8 cellular contexts compared by ENCODE assay signal in the genomic region with DNA sequence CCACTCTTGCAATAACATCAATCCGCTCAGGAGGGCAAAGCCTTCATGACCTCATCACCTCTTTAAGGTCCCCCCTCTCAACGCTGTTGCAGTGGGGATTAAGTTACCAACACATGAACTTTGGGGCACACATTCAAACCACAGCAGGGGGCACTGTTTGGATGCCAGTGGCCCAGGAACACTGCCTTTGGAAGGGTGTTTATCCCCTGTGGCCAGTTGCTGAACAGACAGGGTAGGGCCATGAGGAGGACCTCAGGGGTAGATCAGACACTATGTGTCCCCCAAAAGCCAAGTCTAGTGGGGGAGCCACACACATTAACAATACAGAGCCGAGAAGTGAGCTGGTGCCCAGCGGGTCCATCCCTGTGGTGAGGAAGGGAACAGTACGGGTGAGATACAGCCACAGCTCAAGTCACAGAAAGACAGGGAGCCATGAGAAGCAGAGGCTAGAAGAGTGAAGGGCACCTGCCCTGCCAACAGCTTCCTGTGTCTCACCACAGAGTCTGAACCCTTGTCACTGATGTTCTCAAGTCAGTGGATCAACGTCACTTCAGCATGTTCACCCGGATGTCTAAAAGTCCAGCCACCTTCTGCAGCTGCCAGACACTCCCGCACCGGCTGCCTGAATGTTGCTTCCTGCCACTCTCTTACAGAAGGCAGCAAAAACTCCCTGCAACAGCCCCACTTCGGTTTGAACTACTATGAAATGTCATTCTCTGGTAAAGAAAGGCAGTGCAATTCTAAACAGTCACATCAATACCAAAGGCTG. TPM values are rescaled to one million over a fixed set of nuclear protein-coding genes. Genes with fewer than 3 reads are reported as not detected.
DNase-seq lines count a peak whose midpoint lies in the region; TF ChIP-seq lines count a peak whose summit lies in the region.

No MANE protein-coding gene starts in this region.

- WGBS in H9 (ENCODE audit: extremely low coverage, insufficient read length, low lambda C conversion rate): no CpG with 5 or more reads among the region's 10 CpGs

- no peaks in the 10 kb centered on the region for H4K20me1 ChIP-seq in H9 (ENCODE audit: control insufficient read depth, insufficient read depth, insufficient read length)

- H4K5ac ChIP-seq in H9 (ENCODE audit: insufficient read length, low read depth, low read length): no peak overlapping the region

- no peaks in the 10 kb centered on the region for H3K23me2 ChIP-seq in H9 (ENCODE audit: insufficient read length, low read depth, low read length, poor library complexity, severe bottlenecking)

- no peaks in the 10 kb centered on the region for H3K9me3 Mint-ChIP-seq in H9

- no peak overlapping the region for H3K27ac ChIP-seq in H9 (ENCODE audit: insufficient read length, low read depth, low read length)

- no peak overlapping the region for H2AK5ac ChIP-seq in H9 (ENCODE audit: insufficient read length, low read length)

- H3K9me3 ChIP-seq in H9 (ENCODE audit: control insufficient read depth, low read depth, low read length): no peaks in the 10 kb centered on the region

- H2BK15ac ChIP-seq in H9 (ENCODE audit: low read depth, low read length): no peak overlapping the region

- peaks cover 3% of the 10 kb centered on the region for H3K27me3 Mint-ChIP-seq in H9 (ENCODE audit: low read depth)

- peaks cover 0 to 4% of the 10 kb centered on the region in 2 experiments; a peak in 3 of 4 replicates for H3K4me1 Mint-ChIP-seq in H9

- no peaks in the 10 kb centered on the region for H3K4me1 ChIP-seq in H9 (ENCODE audit: insufficient read depth, low read length)

- H3K27ac Mint-ChIP-seq in H9: peak overlapping the region in 2 of 3 experiments; percentile 57 to 65; a peak in 2 of 7 replicates

- H3K27me3 ChIP-seq in H9 (ENCODE audit: insufficient read depth, low read length): no peaks in the 10 kb centered on the region

- no peak overlapping the region for H2BK5ac ChIP-seq in H9 (ENCODE audit: insufficient read length, low read length)

- in situ Hi-C loops in astrocyte of the spinal cord (cut with HindIII; ENCODE audit: low sequenced_read_pairs): no loop called here

- no peak overlapping the region for H3K4ac ChIP-seq in H9 (ENCODE audit: low read depth, low read length)

- H3K79me2 ChIP-seq in H9 (ENCODE audit: insufficient read depth, low read length): no peaks in the 10 kb centered on the region

- H3K9ac ChIP-seq in H9 (ENCODE audit: extremely low read depth, insufficient read length, low read length): no peak overlapping the region

- TF ChIP-seq CTCF in H9 (conservative IDR thresholded peaks at IDR 0.05) (no peak; the same call in 2 of the 3 replicates), astrocyte of the spinal cord (IDR thresholded peaks at IDR 0.05; ENCODE audit: low read depth, low read length) (peak; percentile 6)

- H3K23ac ChIP-seq in H9 (ENCODE audit: insufficient read length, low read depth, low read length): no peak overlapping the region

- no peak overlapping the region for H3K18ac ChIP-seq in H9 (ENCODE audit: insufficient read length, low read depth, low read length)

- H3K4me3 Mint-ChIP-seq in H9: no peak overlapping the region

- no peak overlapping the region for H3K14ac ChIP-seq in H9 (ENCODE audit: insufficient read depth, low read length)

- H2BK12ac ChIP-seq in H9 (ENCODE audit: insufficient read length, low read depth, low read length): no peak overlapping the region

- peak; percentile 34 for DNase-seq in GF-D8 (lab: John Stamatoyannopoulos, UW)
- DNase-seq in H9: no peak
- peak; percentile 85 for DNase-seq in T follicular helper cell (ENCODE audit: low read depth)
- DNase-seq in astrocyte of the spinal cord (ENCODE audit: low read depth, low spot score): no peak
- peak; percentile 27 to 41 for DNase-seq in stimulated activated CD4-positive, alpha-beta T cell treated with anti-CD3 and anti-CD28 coated beads, Interleukin-2, amount 100 ng/mL, for 48 hours
- no peak for DNase-seq in NCI-H187 (lab: John Stamatoyannopoulos, UW)
- DNase-seq in NCI-H82 (lab: John Stamatoyannopoulos, UW): no peak
- no peak for DNase-seq in SKM-1 (lab: John Stamatoyannopoulos, UW; ENCODE audit: unreplicated experiment)

- no peak overlapping the region for H3K4me3 ChIP-seq in astrocyte of the spinal cord (ENCODE audit: low read depth, low read length)

- no peak overlapping the region for H2BK20ac ChIP-seq in H9 (ENCODE audit: low read depth, low read length, poor library complexity, severe bottlenecking)

- no peak overlapping the region for H3K56ac ChIP-seq in H9 (ENCODE audit: insufficient read length, low read depth, low read length)

- no peaks in the 10 kb centered on the region; a peak in 1 of 7 replicates for H3K36me3 Mint-ChIP-seq in H9 (ENCODE audit: insufficient read depth in 1 of 3, low read depth in 3 of 3)

- no peak overlapping the region for H4K8ac ChIP-seq in H9 (replicated peaks; ENCODE audit: insufficient read length, low read depth, low read length)

- H3K4me2 ChIP-seq in H9 (ENCODE audit: insufficient read depth, insufficient read length, low read length): no peak overlapping the region

- H2BK120ac ChIP-seq in H9 (ENCODE audit: low read depth, low read length, poor library complexity, severe bottlenecking): no peak overlapping the region

- no peaks in the 10 kb centered on the region for H3K79me1 ChIP-seq in H9 (ENCODE audit: insufficient read depth, low read depth, low read length, poor library complexity, severe bottlenecking)

- no peak overlapping the region for H3T11ph ChIP-seq in H9 (ENCODE audit: low read length)

- no peak overlapping the region for H4K91ac ChIP-seq in H9 (ENCODE audit: insufficient read length, low read depth, low read length)

- no peak overlapping the region for H2AFZ ChIP-seq in H9 (ENCODE audit: low read length)

RNA-seq across cellular contexts. Expression of a gene that starts 19.9 kb away (rescaled TPM):
- 24.1 and 25.4 TPM in 2 replicates for total RNA-seq in H9 (2021)

RNA-seq across cellular contexts. Expression of a gene that starts 39.8 kb away (rescaled TPM):
- 18.0 and 19.1 TPM in 2 replicates for total RNA-seq in H9 (2021)

RNA-seq across cellular contexts. Expression of a gene that starts 39.8 kb away (rescaled TPM):
- total RNA-seq in H9 (2021): 0.74 and 1.5 TPM in 2 replicates

Comparison
In these comparisons a context has a peak if more than half of its experiments do, and no peak if none do; other contexts are left out.
1. DNase-seq: peak in GF-D8 (single experiment), T follicular helper cell (single experiment) and stimulated activated CD4-positive, alpha-beta T cell treated with anti-CD3 and anti-CD28 coated beads, Interleukin-2, amount 100 ng/mL, for 48 hours (2 of 2); none in H9 (single experiment), astrocyte of the spinal cord (single experiment), NCI-H187 (0 of 2), NCI-H82 (single experiment) and SKM-1 (single experiment).